ENCODE assay signal across 2 cellular contexts in the genomic region with DNA sequence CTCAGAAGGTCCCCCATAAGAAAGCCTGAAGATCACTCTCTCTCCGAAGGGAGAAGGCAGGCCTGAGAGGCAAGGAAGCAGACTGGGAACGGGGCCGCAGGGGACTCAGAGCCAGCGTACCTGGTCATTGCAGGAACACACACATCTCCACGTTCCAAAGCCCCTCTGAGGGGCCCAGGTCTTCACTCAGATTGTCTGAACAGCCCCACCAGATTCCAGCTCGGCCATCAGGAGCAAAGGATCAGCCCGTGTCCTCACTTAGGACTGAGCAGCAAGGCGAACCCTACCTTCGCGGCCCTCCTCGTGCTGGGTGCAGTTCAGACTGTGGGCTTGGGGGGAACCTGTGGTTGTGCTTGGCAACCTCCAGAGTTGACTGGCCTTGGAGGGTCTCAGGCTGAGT.
TF ChIP-seq lines count a peak whose summit lies in the region.

No MANE protein-coding gene starts in this region.

TF ChIP-seq in GM23338, 12 proteins besides CTCF, POLR2A, EP300 and RAD21 (continues in another document):
- TF ChIP-seq ZNF331 (CRISPR knock-in tag; IDR thresholded peaks at IDR 0.05; ENCODE audit: low read depth) (no peak), ZNF114 (CRISPR knock-in tag; IDR thresholded peaks at IDR 0.05) (no peak), JUNB (IDR thresholded peaks at IDR 0.05; ENCODE audit: unreplicated experiment) (no peak), POLR2AphosphoS5 (IDR thresholded peaks at IDR 0.05; ENCODE audit: low read depth) (no peak), EZH2 (IDR thresholded peaks at IDR 0.05; ENCODE audit: low read depth, unreplicated experiment) (no peak), EZH2phosphoT487 (IDR thresholded peaks at IDR 0.05; ENCODE audit: unreplicated experiment) (no peak), NANOG (IDR thresholded peaks at IDR 0.05; ENCODE audit: borderline replicate concordance) (no peak)
- TF ChIP-seq, protein P1, sequence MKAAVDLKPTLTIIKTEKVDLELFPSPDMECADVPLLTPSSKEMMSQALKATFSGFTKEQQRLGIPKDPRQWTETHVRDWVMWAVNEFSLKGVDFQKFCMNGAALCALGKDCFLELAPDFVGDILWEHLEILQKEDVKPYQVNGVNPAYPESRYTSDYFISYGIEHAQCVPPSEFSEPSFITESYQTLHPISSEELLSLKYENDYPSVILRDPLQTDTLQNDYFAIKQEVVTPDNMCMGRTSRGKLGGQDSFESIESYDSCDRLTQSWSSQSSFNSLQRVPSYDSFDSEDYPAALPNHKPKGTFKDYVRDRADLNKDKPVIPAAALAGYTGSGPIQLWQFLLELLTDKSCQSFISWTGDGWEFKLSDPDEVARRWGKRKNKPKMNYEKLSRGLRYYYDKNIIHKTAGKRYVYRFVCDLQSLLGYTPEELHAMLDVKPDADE (IDR thresholded peaks at IDR 0.05) = no peak
- TF ChIP-seq, protein P2, sequence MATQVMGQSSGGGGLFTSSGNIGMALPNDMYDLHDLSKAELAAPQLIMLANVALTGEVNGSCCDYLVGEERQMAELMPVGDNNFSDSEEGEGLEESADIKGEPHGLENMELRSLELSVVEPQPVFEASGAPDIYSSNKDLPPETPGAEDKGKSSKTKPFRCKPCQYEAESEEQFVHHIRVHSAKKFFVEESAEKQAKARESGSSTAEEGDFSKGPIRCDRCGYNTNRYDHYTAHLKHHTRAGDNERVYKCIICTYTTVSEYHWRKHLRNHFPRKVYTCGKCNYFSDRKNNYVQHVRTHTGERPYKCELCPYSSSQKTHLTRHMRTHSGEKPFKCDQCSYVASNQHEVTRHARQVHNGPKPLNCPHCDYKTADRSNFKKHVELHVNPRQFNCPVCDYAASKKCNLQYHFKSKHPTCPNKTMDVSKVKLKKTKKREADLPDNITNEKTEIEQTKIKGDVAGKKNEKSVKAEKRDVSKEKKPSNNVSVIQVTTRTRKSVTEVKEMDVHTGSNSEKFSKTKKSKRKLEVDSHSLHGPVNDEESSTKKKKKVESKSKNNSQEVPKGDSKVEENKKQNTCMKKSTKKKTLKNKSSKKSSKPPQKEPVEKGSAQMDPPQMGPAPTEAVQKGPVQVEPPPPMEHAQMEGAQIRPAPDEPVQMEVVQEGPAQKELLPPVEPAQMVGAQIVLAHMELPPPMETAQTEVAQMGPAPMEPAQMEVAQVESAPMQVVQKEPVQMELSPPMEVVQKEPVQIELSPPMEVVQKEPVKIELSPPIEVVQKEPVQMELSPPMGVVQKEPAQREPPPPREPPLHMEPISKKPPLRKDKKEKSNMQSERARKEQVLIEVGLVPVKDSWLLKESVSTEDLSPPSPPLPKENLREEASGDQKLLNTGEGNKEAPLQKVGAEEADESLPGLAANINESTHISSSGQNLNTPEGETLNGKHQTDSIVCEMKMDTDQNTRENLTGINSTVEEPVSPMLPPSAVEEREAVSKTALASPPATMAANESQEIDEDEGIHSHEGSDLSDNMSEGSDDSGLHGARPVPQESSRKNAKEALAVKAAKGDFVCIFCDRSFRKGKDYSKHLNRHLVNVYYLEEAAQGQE (IDR thresholded peaks at IDR 0.05; ENCODE audit: unreplicated experiment) = no peak
- TF ChIP-seq, protein P3, sequence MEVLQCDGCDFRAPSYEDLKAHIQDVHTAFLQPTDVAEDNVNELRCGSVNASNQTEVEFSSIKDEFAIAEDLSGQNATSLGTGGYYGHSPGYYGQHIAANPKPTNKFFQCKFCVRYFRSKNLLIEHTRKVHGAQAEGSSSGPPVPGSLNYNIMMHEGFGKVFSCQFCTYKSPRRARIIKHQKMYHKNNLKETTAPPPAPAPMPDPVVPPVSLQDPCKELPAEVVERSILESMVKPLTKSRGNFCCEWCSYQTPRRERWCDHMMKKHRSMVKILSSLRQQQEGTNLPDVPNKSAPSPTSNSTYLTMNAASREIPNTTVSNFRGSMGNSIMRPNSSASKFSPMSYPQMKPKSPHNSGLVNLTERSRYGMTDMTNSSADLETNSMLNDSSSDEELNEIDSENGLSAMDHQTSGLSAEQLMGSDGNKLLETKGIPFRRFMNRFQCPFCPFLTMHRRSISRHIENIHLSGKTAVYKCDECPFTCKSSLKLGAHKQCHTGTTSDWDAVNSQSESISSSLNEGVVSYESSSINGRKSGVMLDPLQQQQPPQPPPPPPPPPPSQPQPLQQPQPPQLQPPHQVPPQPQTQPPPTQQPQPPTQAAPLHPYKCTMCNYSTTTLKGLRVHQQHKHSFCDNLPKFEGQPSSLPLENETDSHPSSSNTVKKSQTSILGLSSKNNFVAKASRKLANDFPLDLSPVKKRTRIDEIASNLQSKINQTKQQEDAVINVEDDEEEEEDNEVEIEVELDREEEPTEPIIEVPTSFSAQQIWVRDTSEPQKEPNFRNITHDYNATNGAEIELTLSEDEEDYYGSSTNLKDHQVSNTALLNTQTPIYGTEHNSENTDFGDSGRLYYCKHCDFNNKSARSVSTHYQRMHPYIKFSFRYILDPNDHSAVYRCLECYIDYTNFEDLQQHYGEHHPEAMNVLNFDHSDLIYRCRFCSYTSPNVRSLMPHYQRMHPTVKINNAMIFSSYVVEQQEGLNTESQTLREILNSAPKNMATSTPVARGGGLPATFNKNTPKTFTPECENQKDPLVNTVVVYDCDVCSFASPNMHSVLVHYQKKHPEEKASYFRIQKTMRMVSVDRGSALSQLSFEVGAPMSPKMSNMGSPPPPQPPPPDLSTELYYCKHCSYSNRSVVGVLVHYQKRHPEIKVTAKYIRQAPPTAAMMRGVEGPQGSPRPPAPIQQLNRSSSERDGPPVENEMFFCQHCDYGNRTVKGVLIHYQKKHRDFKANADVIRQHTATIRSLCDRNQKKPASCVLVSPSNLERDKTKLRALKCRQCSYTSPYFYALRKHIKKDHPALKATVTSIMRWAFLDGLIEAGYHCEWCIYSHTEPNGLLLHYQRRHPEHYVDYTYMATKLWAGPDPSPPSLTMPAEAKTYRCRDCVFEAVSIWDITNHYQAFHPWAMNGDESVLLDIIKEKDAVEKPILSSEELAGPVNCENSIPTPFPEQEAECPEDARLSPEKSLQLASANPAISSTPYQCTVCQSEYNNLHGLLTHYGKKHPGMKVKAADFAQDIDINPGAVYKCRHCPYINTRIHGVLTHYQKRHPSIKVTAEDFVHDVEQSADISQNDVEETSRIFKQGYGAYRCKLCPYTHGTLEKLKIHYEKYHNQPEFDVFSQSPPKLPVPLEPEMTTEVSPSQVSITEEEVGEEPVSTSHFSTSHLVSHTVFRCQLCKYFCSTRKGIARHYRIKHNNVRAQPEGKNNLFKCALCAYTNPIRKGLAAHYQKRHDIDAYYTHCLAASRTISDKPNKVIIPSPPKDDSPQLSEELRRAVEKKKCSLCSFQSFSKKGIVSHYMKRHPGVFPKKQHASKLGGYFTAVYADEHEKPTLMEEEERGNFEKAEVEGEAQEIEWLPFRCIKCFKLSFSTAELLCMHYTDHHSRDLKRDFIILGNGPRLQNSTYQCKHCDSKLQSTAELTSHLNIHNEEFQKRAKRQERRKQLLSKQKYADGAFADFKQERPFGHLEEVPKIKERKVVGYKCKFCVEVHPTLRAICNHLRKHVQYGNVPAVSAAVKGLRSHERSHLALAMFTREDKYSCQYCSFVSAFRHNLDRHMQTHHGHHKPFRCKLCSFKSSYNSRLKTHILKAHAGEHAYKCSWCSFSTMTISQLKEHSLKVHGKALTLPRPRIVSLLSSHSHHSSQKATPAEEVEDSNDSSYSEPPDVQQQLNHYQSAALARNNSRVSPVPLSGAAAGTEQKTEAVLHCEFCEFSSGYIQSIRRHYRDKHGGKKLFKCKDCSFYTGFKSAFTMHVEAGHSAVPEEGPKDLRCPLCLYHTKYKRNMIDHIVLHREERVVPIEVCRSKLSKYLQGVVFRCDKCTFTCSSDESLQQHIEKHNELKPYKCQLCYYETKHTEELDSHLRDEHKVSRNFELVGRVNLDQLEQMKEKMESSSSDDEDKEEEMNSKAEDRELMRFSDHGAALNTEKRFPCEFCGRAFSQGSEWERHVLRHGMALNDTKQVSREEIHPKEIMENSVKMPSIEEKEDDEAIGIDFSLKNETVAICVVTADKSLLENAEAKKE (CRISPR knock-in tag; IDR thresholded peaks at IDR 0.05) = no peak

TF ChIP-seq in H1, 55 proteins besides CTCF, POLR2A, EP300 and RAD21:
- no peak for TF ChIP-seq GABPA (IDR thresholded peaks at IDR 0.05; ENCODE audit: borderline replicate concordance, insufficient read depth, low read length)
- no peak for TF ChIP-seq CHD1 (IDR thresholded peaks at IDR 0.05; ENCODE audit: low read depth, low read length)
- TF ChIP-seq, protein P4, sequence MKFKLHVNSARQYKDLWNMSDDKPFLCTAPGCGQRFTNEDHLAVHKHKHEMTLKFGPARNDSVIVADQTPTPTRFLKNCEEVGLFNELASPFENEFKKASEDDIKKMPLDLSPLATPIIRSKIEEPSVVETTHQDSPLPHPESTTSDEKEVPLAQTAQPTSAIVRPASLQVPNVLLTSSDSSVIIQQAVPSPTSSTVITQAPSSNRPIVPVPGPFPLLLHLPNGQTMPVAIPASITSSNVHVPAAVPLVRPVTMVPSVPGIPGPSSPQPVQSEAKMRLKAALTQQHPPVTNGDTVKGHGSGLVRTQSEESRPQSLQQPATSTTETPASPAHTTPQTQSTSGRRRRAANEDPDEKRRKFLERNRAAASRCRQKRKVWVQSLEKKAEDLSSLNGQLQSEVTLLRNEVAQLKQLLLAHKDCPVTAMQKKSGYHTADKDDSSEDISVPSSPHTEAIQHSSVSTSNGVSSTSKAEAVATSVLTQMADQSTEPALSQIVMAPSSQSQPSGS (IDR thresholded peaks at IDR 0.05; ENCODE audit: low read length) = no peak
- no peak for TF ChIP-seq CHD2 (IDR thresholded peaks at IDR 0.05; ENCODE audit: low read length)
- TF ChIP-seq GTF2F1 (IDR thresholded peaks at IDR 0.05; ENCODE audit: borderline replicate concordance, low read depth, low read length) = no peak
- no peak for TF ChIP-seq SIN3A (conservative IDR thresholded peaks at IDR 0.05 in 1 of 2, IDR thresholded peaks at IDR 0.05 in 1 of 2; ENCODE audit: low read depth in 1 of 2, low read length in 2 of 2)
- no peak for TF ChIP-seq TAF1 (IDR thresholded peaks at IDR 0.05; ENCODE audit: low read depth, low read length)
- TF ChIP-seq SRF (IDR thresholded peaks at IDR 0.05; ENCODE audit: low read depth, low read length) = no peak
- TF ChIP-seq RBBP5 (IDR thresholded peaks at IDR 0.05; ENCODE audit: borderline replicate concordance, low read depth, low read length) = no peak
- TF ChIP-seq SUZ12 (IDR thresholded peaks at IDR 0.05; ENCODE audit: low read length) = no peak
